Comparison of ENCODE assay signal across 29 cellular contexts in genomic region chr20:62458256-62459251, GRCh38. TPM values are rescaled to one million over a fixed set of nuclear protein-coding genes. Genes with fewer than 3 reads are reported as not detected.
"Had no signal": no experiment of that assay in that cellular context is flagged by ENCODE, and none has a peak within 500 bp of the region (broad histone marks: within the 10 kb centered on the region; RNA-seq: fewer than 3 reads in every experiment).

No MANE protein-coding gene starts in this region.

- DNase-seq: activated B cell treated with CpG ODN at 0.5 μM for 24 hours; activated CD4-positive, alpha-beta T cell treated with anti-CD3 and anti-CD28 coated beads for 36 hours; activated CD4-positive, alpha-beta T cell treated with anti-CD3 and anti-CD28 coated beads, Interleukin-2, amount 50 U/mL, for 48 hours; activated CD8-positive, alpha-beta memory T cell treated with anti-CD3 and anti-CD28 coated beads, Interleukin-2, amount 50 U/mL, for 48 hours; activated effector memory CD4-positive, alpha-beta T cell treated with Interleukin-2 at 50 U/mL for 16 hours; activated naive CD4-positive, alpha-beta T cell treated with anti-CD3 and anti-CD28 coated beads for 36 hours; activated naive CD8-positive, alpha-beta T cell treated with anti-CD3 and anti-CD28 coated beads, Interleukin-2, amount 10 ng/mL, durations not matched to agents 7 days and 5 days; activated T-cell treated with anti-CD3 and anti-CD28 coated beads, Interleukin-2, amount 50 U/mL, for 72 hours; amniotic stem cell; cerebellar nuclear complex; heart left ventricle; left colon; lower lobe of right lung; mesendoderm; naive B cell; retina; stimulated activated CD4-positive, alpha-beta T cell treated with anti-CD3 and anti-CD28 coated beads, Interleukin-12 subunit alpha, Interleukin-12 subunit beta, amount 100 ng/mL, for 4 hours; trophoblast cell had no signal

- H3K36me3 Mint-ChIP-seq: activated naive CD8-positive, alpha-beta T cell treated with anti-CD3 and anti-CD28 coated beads, Interleukin-2, amount 10 ng/mL, durations not matched to agents 7 days and 5 days; naive B cell; neural progenitor cell had no signal

- H3K9me3 Mint-ChIP-seq: activated B cell treated with CpG ODN at 0.5 μM for 24 hours; activated naive CD4-positive, alpha-beta T cell treated with anti-CD3 and anti-CD28 coated beads for 36 hours; activated naive CD8-positive, alpha-beta T cell treated with anti-CD3 and anti-CD28 coated beads, Interleukin-2, amount 10 ng/mL, durations not matched to agents 7 days and 5 days; activated T-cell treated with anti-CD3 and anti-CD28 coated beads, Interleukin-2, amount 50 U/mL, for 72 hours; naive B cell; neural progenitor cell had no signal

- H3K4me1 ChIP-seq: lower lobe of right lung, uterus had no signal

- H3K27me3 ChIP-seq: neural progenitor cell, uterus had no signal

- H3K4me1 Mint-ChIP-seq: activated B cell treated with CpG ODN at 0.5 μM for 24 hours; activated CD4-positive, alpha-beta T cell treated with anti-CD3 and anti-CD28 coated beads for 36 hours; naive B cell had no signal

- H3K36me3 ChIP-seq: heart left ventricle, lower lobe of right lung, neural progenitor cell, uterus had no signal

- H3K27ac Mint-ChIP-seq: activated B cell treated with CpG ODN at 0.5 μM for 24 hours; activated CD4-positive, alpha-beta T cell treated with anti-CD3 and anti-CD28 coated beads for 36 hours; activated naive CD4-positive, alpha-beta T cell treated with anti-CD3 and anti-CD28 coated beads for 36 hours; activated naive CD8-positive, alpha-beta T cell treated with anti-CD3 and anti-CD28 coated beads, Interleukin-2, amount 10 ng/mL, durations not matched to agents 7 days and 5 days; activated T-cell treated with anti-CD3 and anti-CD28 coated beads, Interleukin-2, amount 50 U/mL, for 72 hours; neural progenitor cell; progenitor cell of endocrine pancreas had no signal

- ATAC-seq: activated CD4-positive, alpha-beta T cell treated with anti-CD3 and anti-CD28 coated beads for 36 hours; activated T-cell treated with anti-CD3 and anti-CD28 coated beads, Interleukin-2, amount 50 U/mL, for 72 hours; heart left ventricle; left colon; lower lobe of right lung had no signal

- H3K4me3 ChIP-seq: coronary artery, heart left ventricle, lower lobe of right lung, neural progenitor cell, uterus had no signal

- H3K9me3 ChIP-seq: heart left ventricle, lower lobe of right lung, uterus had no signal

- H3K4me3 Mint-ChIP-seq: activated B cell treated with CpG ODN at 0.5 μM for 24 hours; activated CD4-positive, alpha-beta T cell treated with anti-CD3 and anti-CD28 coated beads for 36 hours; activated naive CD4-positive, alpha-beta T cell treated with anti-CD3 and anti-CD28 coated beads for 36 hours; activated naive CD8-positive, alpha-beta T cell treated with anti-CD3 and anti-CD28 coated beads, Interleukin-2, amount 10 ng/mL, durations not matched to agents 7 days and 5 days; activated T-cell treated with anti-CD3 and anti-CD28 coated beads, Interleukin-2, amount 50 U/mL, for 72 hours; naive B cell; neural progenitor cell had no signal

RNA-seq across cellular contexts. Expression of gene GATA5, which starts 17.2 kb away (rescaled TPM):
- total RNA-seq: activated B cell treated with CpG ODN at 0.5 μM for 24 hours; activated CD4-positive, alpha-beta T cell treated with anti-CD3 and anti-CD28 coated beads for 36 hours; activated CD8-positive, alpha-beta memory T cell treated with anti-CD3 and anti-CD28 coated beads for 36 hours; activated naive CD4-positive, alpha-beta T cell treated with anti-CD3 and anti-CD28 coated beads for 36 hours; activated naive CD8-positive, alpha-beta T cell treated with anti-CD3 and anti-CD28 coated beads, Interleukin-2, amount 10 ng/mL, durations not matched to agents 7 days and 5 days; activated T-cell treated with anti-CD3 and anti-CD28 coated beads, Interleukin-2, amount 50 U/mL, for 72 hours; bronchial epithelial cell; fibroblast of villous mesenchyme; left colon; osteoblast; T-helper 2 cell treated with Interferon-gamma antibody and Interleukin-4, amounts not matched to agents 100 ng/mL and 5 ng/mL, for 36 hours; temporal lobe had no signal

RNA-seq across cellular contexts. Expression of gene RBBP8NL, which starts 31.2 kb away (rescaled TPM):
- total RNA-seq: activated B cell treated with CpG ODN at 0.5 μM for 24 hours; activated CD4-positive, alpha-beta T cell treated with anti-CD3 and anti-CD28 coated beads for 36 hours; activated CD8-positive, alpha-beta memory T cell treated with anti-CD3 and anti-CD28 coated beads for 36 hours; activated naive CD4-positive, alpha-beta T cell treated with anti-CD3 and anti-CD28 coated beads for 36 hours; activated naive CD8-positive, alpha-beta T cell treated with anti-CD3 and anti-CD28 coated beads, Interleukin-2, amount 10 ng/mL, durations not matched to agents 7 days and 5 days; activated T-cell treated with anti-CD3 and anti-CD28 coated beads, Interleukin-2, amount 50 U/mL, for 72 hours; fibroblast of villous mesenchyme; heart left ventricle; osteoblast; skeletal muscle tissue; T-helper 2 cell treated with Interferon-gamma antibody and Interleukin-4, amounts not matched to agents 100 ng/mL and 5 ng/mL, for 36 hours; temporal lobe had no signal
